Comparison of ENCODE assay signal across 1 cellular context in the genomic region with DNA sequence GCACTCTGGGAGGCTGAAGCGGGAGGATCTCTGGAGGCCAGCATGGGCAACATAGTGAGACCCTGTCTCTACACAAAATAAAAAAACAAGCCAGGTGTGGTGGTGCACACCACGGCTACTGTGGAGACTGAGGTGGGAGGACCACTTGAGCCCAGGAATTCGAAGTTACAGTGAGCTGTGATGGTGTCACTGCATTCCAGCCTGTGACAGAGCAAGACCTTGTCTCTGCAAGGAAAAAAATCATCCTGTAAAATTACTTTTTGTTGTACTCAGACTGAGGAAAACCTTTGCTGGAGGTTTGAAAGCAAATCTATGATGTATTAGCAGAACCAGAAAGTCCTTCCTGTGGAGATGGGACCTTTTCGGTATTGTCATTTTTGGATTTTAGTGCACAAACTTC.
TF ChIP-seq lines count a peak whose summit lies in the region.

No MANE protein-coding gene starts in this region.

TF ChIP-seq in A549, 52 proteins besides CTCF, POLR2A, EP300 and RAD21 (continued from another document):
- TF ChIP-seq, protein P1, sequence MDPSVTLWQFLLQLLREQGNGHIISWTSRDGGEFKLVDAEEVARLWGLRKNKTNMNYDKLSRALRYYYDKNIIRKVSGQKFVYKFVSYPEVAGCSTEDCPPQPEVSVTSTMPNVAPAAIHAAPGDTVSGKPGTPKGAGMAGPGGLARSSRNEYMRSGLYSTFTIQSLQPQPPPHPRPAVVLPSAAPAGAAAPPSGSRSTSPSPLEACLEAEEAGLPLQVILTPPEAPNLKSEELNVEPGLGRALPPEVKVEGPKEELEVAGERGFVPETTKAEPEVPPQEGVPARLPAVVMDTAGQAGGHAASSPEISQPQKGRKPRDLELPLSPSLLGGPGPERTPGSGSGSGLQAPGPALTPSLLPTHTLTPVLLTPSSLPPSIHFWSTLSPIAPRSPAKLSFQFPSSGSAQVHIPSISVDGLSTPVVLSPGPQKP (IDR thresholded peaks at IDR 0.05; ENCODE audit: low read depth, low read length), result no peak
- TF ChIP-seq HOXB5 (CRISPR knock-in tag; IDR thresholded peaks at IDR 0.05) (no peak), FOSB (CRISPR knock-in tag; IDR thresholded peaks at IDR 0.05) (no peak), TP53 (CRISPR knock-in tag; IDR thresholded peaks at IDR 0.05) (no peak), CBX2 (IDR thresholded peaks at IDR 0.05; ENCODE audit: borderline replicate concordance, low read depth) (no peak), EHF (CRISPR knock-in tag; IDR thresholded peaks at IDR 0.05) (no peak)
- TF ChIP-seq, protein P2, sequence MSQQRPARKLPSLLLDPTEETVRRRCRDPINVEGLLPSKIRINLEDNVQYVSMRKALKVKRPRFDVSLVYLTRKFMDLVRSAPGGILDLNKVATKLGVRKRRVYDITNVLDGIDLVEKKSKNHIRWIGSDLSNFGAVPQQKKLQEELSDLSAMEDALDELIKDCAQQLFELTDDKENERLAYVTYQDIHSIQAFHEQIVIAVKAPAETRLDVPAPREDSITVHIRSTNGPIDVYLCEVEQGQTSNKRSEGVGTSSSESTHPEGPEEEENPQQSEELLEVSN (IDR thresholded peaks at IDR 0.05; ENCODE audit: borderline replicate concordance, low read depth), result no peak
- TF ChIP-seq, protein P3, sequence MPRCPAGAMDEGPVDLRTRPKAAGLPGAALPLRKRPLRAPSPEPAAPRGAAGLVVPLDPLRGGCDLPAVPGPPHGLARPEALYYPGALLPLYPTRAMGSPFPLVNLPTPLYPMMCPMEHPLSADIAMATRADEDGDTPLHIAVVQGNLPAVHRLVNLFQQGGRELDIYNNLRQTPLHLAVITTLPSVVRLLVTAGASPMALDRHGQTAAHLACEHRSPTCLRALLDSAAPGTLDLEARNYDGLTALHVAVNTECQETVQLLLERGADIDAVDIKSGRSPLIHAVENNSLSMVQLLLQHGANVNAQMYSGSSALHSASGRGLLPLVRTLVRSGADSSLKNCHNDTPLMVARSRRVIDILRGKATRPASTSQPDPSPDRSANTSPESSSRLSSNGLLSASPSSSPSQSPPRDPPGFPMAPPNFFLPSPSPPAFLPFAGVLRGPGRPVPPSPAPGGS (IDR thresholded peaks at IDR 0.05), result no peak
